ENCODE assay signal across 2 cellular contexts in genomic region chr3:20230954-20231353, GRCh38.
TF ChIP-seq lines count a peak whose summit lies in the region.

No MANE protein-coding gene starts in this region.

TF ChIP-seq in liver, 16 proteins besides CTCF, POLR2A, EP300 and RAD21 (continued from another document):
- TF ChIP-seq REST (IDR thresholded peaks at IDR 0.05) (no peak), ATF3 (IDR thresholded peaks at IDR 0.05) (no peak), NR2F2 (IDR thresholded peaks at IDR 0.05) (no peak), GABPA (IDR thresholded peaks at IDR 0.05 in 1 of 2, conservative IDR thresholded peaks at IDR 0.05 in 1 of 2) (peak in 1 of 2 donors; percentile 19), MAX (IDR thresholded peaks at IDR 0.05) (peak; percentile 48)
- TF ChIP-seq, protein P1, sequence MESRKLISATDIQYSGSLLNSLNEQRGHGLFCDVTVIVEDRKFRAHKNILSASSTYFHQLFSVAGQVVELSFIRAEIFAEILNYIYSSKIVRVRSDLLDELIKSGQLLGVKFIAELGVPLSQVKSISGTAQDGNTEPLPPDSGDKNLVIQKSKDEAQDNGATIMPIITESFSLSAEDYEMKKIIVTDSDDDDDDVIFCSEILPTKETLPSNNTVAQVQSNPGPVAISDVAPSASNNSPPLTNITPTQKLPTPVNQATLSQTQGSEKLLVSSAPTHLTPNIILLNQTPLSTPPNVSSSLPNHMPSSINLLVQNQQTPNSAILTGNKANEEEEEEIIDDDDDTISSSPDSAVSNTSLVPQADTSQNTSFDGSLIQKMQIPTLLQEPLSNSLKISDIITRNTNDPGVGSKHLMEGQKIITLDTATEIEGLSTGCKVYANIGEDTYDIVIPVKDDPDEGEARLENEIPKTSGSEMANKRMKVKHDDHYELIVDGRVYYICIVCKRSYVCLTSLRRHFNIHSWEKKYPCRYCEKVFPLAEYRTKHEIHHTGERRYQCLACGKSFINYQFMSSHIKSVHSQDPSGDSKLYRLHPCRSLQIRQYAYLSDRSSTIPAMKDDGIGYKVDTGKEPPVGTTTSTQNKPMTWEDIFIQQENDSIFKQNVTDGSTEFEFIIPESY (IDR thresholded peaks at IDR 0.05) = peak; percentile 76

TF ChIP-seq in HepG2, 621 proteins besides CTCF, POLR2A, EP300 and RAD21 (continued from another document):
- no peak for TF ChIP-seq TOPORS (CRISPR knock-in tag; IDR thresholded peaks at IDR 0.05)
TF ChIP-seq in HepG2: peak in this region for 0.
